ENCODE assay signal across 21 cellular contexts in genomic region chr5:33639478-33639877, GRCh38.
"Had no signal": no experiment of that assay in that cellular context is flagged by ENCODE, and none has a peak within 500 bp of the region (broad histone marks: within the 10 kb centered on the region; RNA-seq: fewer than 3 reads in every experiment).

No MANE protein-coding gene starts in this region.

- H3K9me3 ChIP-seq: lower lobe of right lung, pancreas, prostate gland, sigmoid colon, suprapubic skin, thoracic aorta, uterus had no signal

- DNase-seq: hypothalamus; immature natural killer cell; kidney; lower lobe of right lung; mammary epithelial cell; mesenchymal stem cell; naive thymus-derived CD8-positive, alpha-beta T cell; nucleus accumbens; pancreas; posterior cingulate gyrus; sigmoid colon; small intestine; spleen; stimulated activated CD4-positive, alpha-beta T cell treated with anti-CD3 and anti-CD28 coated beads, Interleukin-4, amount 100 ng/mL, for 24 hours; stimulated activated naive CD4-positive, alpha-beta T cell; uterus had no signal

- H3K27ac ChIP-seq: lower lobe of right lung, pancreas, prostate gland, sigmoid colon, spleen, suprapubic skin, thoracic aorta, tibial nerve, uterus had no signal

- ATAC-seq: lower lobe of right lung; naive thymus-derived CD8-positive, alpha-beta T cell; pancreas; stimulated activated effector memory CD8-positive, alpha-beta T cell treated with anti-CD3 and anti-CD28 coated beads, Interleukin-12 subunit alpha, Interleukin-12 subunit beta, amount 100 ng/mL, for 72 hours had no signal

- H3K36me3 ChIP-seq: lower lobe of right lung, pancreas, prostate gland, spleen, thoracic aorta, uterus had no signal

- H3K4me3 ChIP-seq: lower lobe of right lung, pancreas, prostate gland, sigmoid colon, spleen, suprapubic skin, thoracic aorta, tibial nerve, uterus had no signal

- H3K27me3 ChIP-seq: pancreas, sigmoid colon, spleen, suprapubic skin, tibial nerve, uterus had no signal

- H3K4me1 ChIP-seq: lower lobe of right lung, pancreas, prostate gland, sigmoid colon, spleen, suprapubic skin, tibial nerve, uterus had no signal
